ENCODE assay signal across 14 cellular contexts in the genomic region with DNA sequence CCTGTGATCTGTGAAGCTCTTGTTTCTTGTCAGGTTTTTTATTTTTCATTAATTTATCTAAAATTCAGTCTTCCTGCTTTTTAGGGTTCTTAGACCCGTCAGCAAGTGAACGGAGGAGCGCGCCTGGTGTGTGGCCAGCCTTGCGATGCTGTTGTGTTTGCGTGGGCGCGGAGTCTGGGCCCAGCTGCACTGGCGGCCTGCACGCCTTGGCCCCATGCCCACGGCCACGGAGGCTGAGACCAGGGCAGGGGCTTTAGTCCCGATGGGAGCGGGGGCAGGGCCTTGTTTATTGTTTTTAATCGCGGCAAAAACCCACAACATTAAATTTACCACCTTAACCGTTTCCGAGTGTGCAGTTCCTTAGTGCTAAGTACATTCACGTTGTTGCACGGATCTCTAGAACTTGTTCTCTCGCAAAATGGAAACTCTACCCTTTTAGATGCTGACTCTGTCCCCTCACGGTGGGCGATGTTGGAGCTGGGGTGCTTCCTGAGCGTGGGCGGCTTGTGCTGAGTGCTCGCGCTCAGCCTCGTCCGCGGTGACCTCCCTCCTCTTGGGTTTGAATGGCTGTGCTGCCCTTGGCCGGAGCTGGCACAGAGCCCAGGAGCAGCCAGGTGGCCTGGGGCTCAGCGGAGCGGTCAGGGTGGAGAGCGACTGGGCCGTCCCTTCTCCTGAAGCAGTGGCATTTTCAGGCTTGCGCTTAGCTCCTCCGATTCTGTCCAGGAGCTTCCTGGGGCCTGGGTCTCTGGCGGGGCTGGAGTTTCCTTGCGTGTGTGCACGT.
DNase-seq lines count a peak whose midpoint lies in the region; ATAC-seq and TF ChIP-seq lines count a peak whose summit lies in the region.
"Had no signal": no experiment of that assay in that cellular context is flagged by ENCODE, and none has a peak within 500 bp of the region (broad histone marks: within the 10 kb centered on the region; RNA-seq: fewer than 3 reads in every experiment).

No MANE protein-coding gene starts in this region.

- no peak overlapping the region for H3K9ac ChIP-seq in IMR-90 (ENCODE audit: low read depth, low read length)

- H2BK15ac ChIP-seq in IMR-90 (ENCODE audit: low read depth, low read length): no peak overlapping the region

- H3K18ac ChIP-seq in IMR-90 (ENCODE audit: low read depth, low read length): no peak overlapping the region

- intact Hi-C loops in IMR-90 (cut with micrococcal nuclease) (no loop called here), sigmoid colon (cut with DNase I) (no loop called here)

- H3K27ac ChIP-seq in IMR-90 (ENCODE audit: insufficient read depth, low read length) (no peak overlapping the region), sigmoid colon (peak overlapping the region in 2 of 4 donors; percentile 61 to 62)
- H3K27ac ChIP-seq: epithelial cell of prostate, upper lobe of left lung had no signal

- H2BK20ac ChIP-seq in IMR-90 (ENCODE audit: low read depth, low read length): no peak overlapping the region

- POLR2A ChIA-PET in IMR-90 (lab: Charles Lee; ENCODE audit: unreplicated experiment): no interaction called here

- H2BK5ac ChIP-seq in IMR-90 (ENCODE audit: low read depth, low read length, poor library complexity, severe bottlenecking): no peak overlapping the region

- no peak overlapping the region for H2AK5ac ChIP-seq in IMR-90 (ENCODE audit: low read depth, low read length)

- no peak overlapping the region; the same call in 1 of the 2 replicates for H3K4me2 ChIP-seq in IMR-90 (ENCODE audit: low read depth, low read length)

- dilution Hi-C loops in IMR-90 (cut with HindIII; ENCODE audit: low sequenced_read_pairs, unreplicated experiment): no loop called here

- H4K20me1 ChIP-seq in IMR-90 (ENCODE audit: insufficient read depth, low read length): peaks cover 63% of the 10 kb centered on the region

- H3K4me3 ChIP-seq in IMR-90 (ENCODE audit: insufficient read depth, low read depth, low read length): no peak overlapping the region
- H3K4me3 ChIP-seq in sigmoid colon: peak overlapping the region in 1 of 4 donors; percentile 15
- no peak overlapping the region for H3K4me3 ChIP-seq in HAP-1
- H3K4me3 ChIP-seq: upper lobe of left lung had no signal

- WGBS in IMR-90 (ENCODE audit: extremely low coverage in 2 of 2, insufficient read length in 1 of 2), 2 experiments: 59% methylated on average over 20 of the region's 40 CpGs; no CpG with 5 or more reads in 1 of the 2 experiments
- WGBS in sigmoid colon, 2 donors: 83 to 85% methylated on average over 40 of the region's 40 CpGs

- TF ChIP-seq CTCF in IMR-90 (conservative IDR thresholded peaks at IDR 0.05; ENCODE audit: low read depth, low read length) (no peak), sigmoid colon (IDR thresholded peaks at IDR 0.05) (no peak)

- H3K9me3 ChIP-seq in IMR-90 (ENCODE audit: control insufficient read depth, insufficient read depth, low read length) (no peaks in the 10 kb centered on the region), sigmoid colon (no peaks in the 10 kb centered on the region), HAP-1 (no peaks in the 10 kb centered on the region; the same call in 1 of the 2 replicates)
- H3K9me3 ChIP-seq: upper lobe of left lung had no signal

- TF ChIP-seq EP300 in sigmoid colon (IDR thresholded peaks at IDR 0.05): no peak

- CTCF ChIA-PET in IMR-90 (lab: Yijun Ruan, JAX): no interaction called here

- no peak for TF ChIP-seq RAD21 in IMR-90 (IDR thresholded peaks at IDR 0.05; ENCODE audit: low read length)

- BruUV-seq in IMR-90 (replicated peaks; lab: Mats Ljungman, UMichigan): no TSS peak

- H3K36me3 ChIP-seq in IMR-90 (ENCODE audit: control insufficient read depth, insufficient read depth, low read length): no peaks in the 10 kb centered on the region
- no peaks in the 10 kb centered on the region for H3K36me3 ChIP-seq in sigmoid colon
- H3K36me3 ChIP-seq in HAP-1 (replicated peaks): no peaks in the 10 kb centered on the region

- no peak overlapping the region for H2AFZ ChIP-seq in IMR-90 (replicated peaks; ENCODE audit: low read length, poor library complexity)

- peaks cover 2% of the 10 kb centered on the region; the same call in 1 of the 2 replicates for H3K4me1 ChIP-seq in IMR-90 (ENCODE audit: control insufficient read depth, insufficient read depth, low read length)
- H3K4me1 ChIP-seq in sigmoid colon: peaks cover 0 to 75% (median 68%) of the 10 kb centered on the region in 4 donors
- H3K4me1 ChIP-seq in HAP-1: no peaks in the 10 kb centered on the region

- DNase-seq in IMR-90 (peak; percentile 49), cerebellar nuclear complex (lab: John Stamatoyannopoulos, UW) (peak; percentile 61 to 64), islet precursor cell (peak; percentile 48), sigmoid colon (peak; percentile 74), HAP-1 (ENCODE audit: low spot score in 2 of 2) (no peak), RPMI8226 (no peak), COLO829 (ENCODE audit: low spot score) (no peak)
- DNase-seq: GOT3, mesenchymal stem cell, OCI-M1 had no signal

- no peak overlapping the region for H4K91ac ChIP-seq in IMR-90 (ENCODE audit: insufficient read depth, low read depth, low read length)

- H2AK9ac ChIP-seq in IMR-90 (replicated peaks; ENCODE audit: low read depth, low read length, poor library complexity): no peak overlapping the region

- H3K79me1 ChIP-seq in IMR-90 (ENCODE audit: low read depth in 1 of 2, low read length in 2 of 2): peaks cover 27 to 28% of the 10 kb centered on the region in 2 experiments

- H2BK120ac ChIP-seq in IMR-90 (ENCODE audit: low read depth, low read length): no peak overlapping the region

- H3K23ac ChIP-seq in IMR-90 (ENCODE audit: low read depth, low read length): no peak overlapping the region

- H3K56ac ChIP-seq in IMR-90 (ENCODE audit: extremely low read depth, insufficient read depth, low read length): no peak overlapping the region

- in situ Hi-C loops in IMR-90 (cut with MboI; ENCODE audit: low sequenced_read_pairs) (no loop called here), HAP-1 (cut with MboI; ENCODE audit: low sequenced_read_pairs) (no loop called here)

- H4K5ac ChIP-seq in IMR-90 (ENCODE audit: low read depth, low read length): no peak overlapping the region

- TF ChIP-seq POLR2A in IMR-90 (IDR thresholded peaks at IDR 0.05; ENCODE audit: low read depth, low read length) (no peak), sigmoid colon (IDR thresholded peaks at IDR 0.05) (no peak)

- H3K14ac ChIP-seq in IMR-90 (replicated peaks; ENCODE audit: low read depth, low read length): no peak overlapping the region

- peaks cover 3% of the 10 kb centered on the region; the same call in 1 of the 2 replicates for H3K9me1 ChIP-seq in IMR-90 (ENCODE audit: insufficient read depth, low read length)

- ATAC-seq in IMR-90 (ENCODE audit: low read depth) (no peak), HG03460 (IDR thresholded peaks at IDR 0.05; ENCODE audit: unreplicated experiment) (no peak)
- ATAC-seq: activated CD4-positive, CD25-positive, alpha-beta regulatory T cell treated with anti-CD3 and anti-CD28 coated beads, Interleukin-2, amount 50 U/mL, for 24 hours had no signal

- H3K27me3 ChIP-seq in IMR-90 (ENCODE audit: control insufficient read depth, insufficient read depth, low read length) (no peaks in the 10 kb centered on the region), sigmoid colon (no peaks in the 10 kb centered on the region), HAP-1 (ENCODE audit: low read depth) (no peaks in the 10 kb centered on the region)
- H3K27me3 ChIP-seq: upper lobe of left lung had no signal

- H4K8ac ChIP-seq in IMR-90 (ENCODE audit: low read depth in 2 of 2, low read length in 2 of 2): no peak overlapping the region

- no peak overlapping the region for H3K4ac ChIP-seq in IMR-90 (ENCODE audit: low read depth, low read length)

TF ChIP-seq in IMR-90, 13 proteins besides CTCF, POLR2A, EP300 and RAD21:
- no peak for TF ChIP-seq USF2 (IDR thresholded peaks at IDR 0.05; ENCODE audit: low read depth, low read length)
- TF ChIP-seq FOS (IDR thresholded peaks at IDR 0.05; ENCODE audit: low read depth, low read length): no peak
- TF ChIP-seq NFE2L2 (IDR thresholded peaks at IDR 0.05; ENCODE audit: low read depth, low read length): no peak
- no peak for TF ChIP-seq CEBPB (IDR thresholded peaks at IDR 0.05; ENCODE audit: low read depth, low read length)
- TF ChIP-seq ELK1 (IDR thresholded peaks at IDR 0.05; ENCODE audit: borderline replicate concordance, low read depth, low read length): no peak
- no peak for TF ChIP-seq MAZ (IDR thresholded peaks at IDR 0.05; ENCODE audit: borderline replicate concordance, low read depth, low read length)
- no peak for TF ChIP-seq BHLHE40 (IDR thresholded peaks at IDR 0.05; ENCODE audit: low read depth, low read length)
- no peak for TF ChIP-seq SMC3 (IDR thresholded peaks at IDR 0.05; ENCODE audit: low read depth, low read length)
- no peak for TF ChIP-seq RFX5 (IDR thresholded peaks at IDR 0.05; ENCODE audit: low read depth, low read length)
- TF ChIP-seq MXI1 (IDR thresholded peaks at IDR 0.05; ENCODE audit: borderline replicate concordance, low read depth, low read length): no peak
- no peak for TF ChIP-seq MAFK (IDR thresholded peaks at IDR 0.05; ENCODE audit: low read depth, low read length)
- TF ChIP-seq CHD1 (IDR thresholded peaks at IDR 0.05; ENCODE audit: low read depth, low read length): no peak
- no peak for TF ChIP-seq RCOR1 (IDR thresholded peaks at IDR 0.05; ENCODE audit: insufficient replicate concordance, low read length)

Comparison
In these comparisons a context has a peak if more than half of its experiments do, and no peak if none do; other contexts are left out.
1. DNase-seq: peak in IMR-90 (single experiment), cerebellar nuclear complex (2 of 2), islet precursor cell (single experiment) and sigmoid colon (single experiment); none in HAP-1 (0 of 2), RPMI8226 (single experiment) and COLO829 (single experiment).